8 cellular contexts compared by ENCODE assay signal in the genomic region with DNA sequence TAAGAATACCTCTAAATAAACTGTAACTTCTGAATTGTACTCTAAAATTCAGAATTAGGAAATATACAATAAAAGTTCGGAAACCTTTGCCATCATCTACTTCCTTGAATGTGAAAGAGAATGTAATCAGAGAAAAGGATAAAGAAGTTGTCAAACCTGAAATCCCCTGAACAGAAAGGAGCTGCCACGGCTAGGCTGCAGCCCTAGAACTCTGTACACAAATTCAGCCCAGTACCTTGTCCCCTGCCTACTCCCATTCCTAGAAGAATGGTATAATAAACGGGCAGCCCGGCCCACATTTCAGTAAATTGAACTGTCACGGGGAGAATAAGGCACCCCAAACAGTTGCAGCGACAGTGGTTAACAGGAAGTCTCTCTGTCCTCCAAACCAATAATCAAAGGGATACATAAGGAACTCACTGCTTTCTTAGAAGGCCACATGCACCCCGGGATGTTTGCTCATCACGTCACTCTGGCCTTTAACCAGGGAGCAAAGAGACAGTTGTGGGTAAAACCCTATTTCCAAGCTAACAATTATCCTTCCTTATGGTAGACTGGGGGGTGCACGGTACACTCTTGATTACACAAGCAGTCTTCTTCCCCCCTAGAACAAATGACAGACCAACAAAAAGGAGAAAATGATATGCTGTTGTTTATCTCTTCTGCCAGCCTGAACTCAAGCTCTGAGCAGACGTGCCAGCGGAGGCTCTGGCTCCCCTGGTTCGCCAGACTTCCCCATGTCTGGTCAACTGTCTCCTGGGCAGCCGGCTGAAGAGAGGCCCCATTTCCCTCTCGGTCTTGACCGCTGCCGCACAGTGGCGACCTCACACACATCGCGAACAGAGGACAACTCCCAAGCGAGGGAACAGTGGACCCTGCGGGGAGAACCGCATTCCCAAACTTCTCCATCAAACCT. TPM values are rescaled to one million over a fixed set of nuclear protein-coding genes. Genes with fewer than 3 reads are reported as not detected.
DNase-seq lines count a peak whose midpoint lies in the region; ATAC-seq and FAIRE-seq lines count a peak whose summit lies in the region.

No MANE protein-coding gene starts in this region.

- ATAC-seq in natural killer cell treated with Interleukin-12 subunit alpha and Interleukin-12 subunit beta and Interleukin-15 and Interleukin-18, amount 100 ng/mL, for 72 hours: no peak
- ATAC-seq in HG03159 (IDR thresholded peaks at IDR 0.05; ENCODE audit: unreplicated experiment): no peak

- CTCF ChIA-PET in activated naive CD4-positive, alpha-beta T cell treated with anti-CD3 and anti-CD28 coated beads for 36 hours (lab: Charles Lee): interaction anchor here (0.6 to 1.0 kb wide), 2 partner anchors 11 to 87 kb away, joined by 3 read pairs; no protein-coding TSS in a partner anchor

- no peak for FAIRE-seq in frontal cortex (lab: Jason Lieb, UNC)

- intact Hi-C loops in activated naive CD4-positive, alpha-beta T cell treated with anti-CD3 and anti-CD28 coated beads for 36 hours (cut with micrococcal nuclease): loop anchor here (1.0 to 2.0 kb wide), 3 partner anchors 15 to 499 kb away; a partner anchor contains a TSS

- H3K4me3 Mint-ChIP-seq in activated naive CD4-positive, alpha-beta T cell treated with anti-CD3 and anti-CD28 coated beads for 36 hours: peak overlapping the region; percentile 86
- peak overlapping the region; percentile 95 for H3K4me3 Mint-ChIP-seq in natural killer cell treated with Interleukin-12 subunit alpha and Interleukin-12 subunit beta and Interleukin-15 and Interleukin-18, amount 100 ng/mL, for 72 hours

- peak; percentile 35 for DNase-seq in DMS53 treated with DMSO at 0.1 percent for 48 hours (lab: John Stamatoyannopoulos, UW; ENCODE audit: unreplicated experiment)
- DNase-seq in GOT3 (lab: John Stamatoyannopoulos, UW): peak; percentile 6
- peak; percentile 63 for DNase-seq in NCI-H748 treated with DMSO at 0.1 percent for 48 hours (lab: John Stamatoyannopoulos, UW)
- peak; percentile 56 for DNase-seq in activated naive CD4-positive, alpha-beta T cell treated with anti-CD3 and anti-CD28 coated beads for 36 hours
- DNase-seq in frontal cortex (ENCODE audit: low spot score in 2 of 2): peak; percentile 27 to 43
- no peak for DNase-seq in natural killer cell treated with Interleukin-12 subunit alpha and Interleukin-12 subunit beta and Interleukin-15 and Interleukin-18, amount 100 ng/mL, for 72 hours (ENCODE audit: low spot score)
- no peak for DNase-seq in NCI-H2107 (lab: John Stamatoyannopoulos, UW)

- H3K36me3 Mint-ChIP-seq in activated naive CD4-positive, alpha-beta T cell treated with anti-CD3 and anti-CD28 coated beads for 36 hours (ENCODE audit: low read depth): no peaks in the 10 kb centered on the region
- H3K36me3 Mint-ChIP-seq in natural killer cell treated with Interleukin-12 subunit alpha and Interleukin-12 subunit beta and Interleukin-15 and Interleukin-18, amount 100 ng/mL, for 72 hours: no peaks in the 10 kb centered on the region

- H3K27me3 Mint-ChIP-seq in activated naive CD4-positive, alpha-beta T cell treated with anti-CD3 and anti-CD28 coated beads for 36 hours (ENCODE audit: low read depth): no peaks in the 10 kb centered on the region
- H3K27me3 Mint-ChIP-seq in natural killer cell treated with Interleukin-12 subunit alpha and Interleukin-12 subunit beta and Interleukin-15 and Interleukin-18, amount 100 ng/mL, for 72 hours: no peaks in the 10 kb centered on the region

- H3K9me3 Mint-ChIP-seq in activated naive CD4-positive, alpha-beta T cell treated with anti-CD3 and anti-CD28 coated beads for 36 hours: no peaks in the 10 kb centered on the region
- H3K9me3 Mint-ChIP-seq in natural killer cell treated with Interleukin-12 subunit alpha and Interleukin-12 subunit beta and Interleukin-15 and Interleukin-18, amount 100 ng/mL, for 72 hours: no peaks in the 10 kb centered on the region

- peak overlapping the region; percentile 92 for H3K27ac Mint-ChIP-seq in activated naive CD4-positive, alpha-beta T cell treated with anti-CD3 and anti-CD28 coated beads for 36 hours
- H3K27ac Mint-ChIP-seq in natural killer cell treated with Interleukin-12 subunit alpha and Interleukin-12 subunit beta and Interleukin-15 and Interleukin-18, amount 100 ng/mL, for 72 hours: peak overlapping the region; percentile 94 to 97

- H3K4me1 Mint-ChIP-seq in activated naive CD4-positive, alpha-beta T cell treated with anti-CD3 and anti-CD28 coated beads for 36 hours (ENCODE audit: low read depth): peaks cover 58% of the 10 kb centered on the region
- H3K4me1 Mint-ChIP-seq in natural killer cell treated with Interleukin-12 subunit alpha and Interleukin-12 subunit beta and Interleukin-15 and Interleukin-18, amount 100 ng/mL, for 72 hours (ENCODE audit: low read depth in 2 of 2): peaks cover 38 to 56% of the 10 kb centered on the region in 2 donors

RNA-seq across cellular contexts. Expression of a gene that starts 24.5 kb away (rescaled TPM):
- total RNA-seq in activated naive CD4-positive, alpha-beta T cell treated with anti-CD3 and anti-CD28 coated beads for 36 hours: 10 to 100 TPM; 17.8 to 18.2 TPM
- 5.3 TPM for total RNA-seq in frontal cortex
- total RNA-seq in natural killer cell treated with Interleukin-12 subunit alpha and Interleukin-12 subunit beta and Interleukin-15 and Interleukin-18, amount 100 ng/mL, for 72 hours: 10 to 100 TPM; 87.6 to 91.5 TPM

RNA-seq across cellular contexts. Expression of a gene that starts 31.7 kb away (rescaled TPM):
- 10 to 100 TPM; 31.5 to 33.0 TPM for total RNA-seq in activated naive CD4-positive, alpha-beta T cell treated with anti-CD3 and anti-CD28 coated beads for 36 hours
- total RNA-seq in frontal cortex: 9.8 TPM
- 10 to 100 TPM; 27.8 to 68.3 TPM for total RNA-seq in natural killer cell treated with Interleukin-12 subunit alpha and Interleukin-12 subunit beta and Interleukin-15 and Interleukin-18, amount 100 ng/mL, for 72 hours

RNA-seq across cellular contexts. Expression of a gene that starts 33.4 kb away (rescaled TPM):
- total RNA-seq in activated naive CD4-positive, alpha-beta T cell treated with anti-CD3 and anti-CD28 coated beads for 36 hours: not detected
- not detected for total RNA-seq in frontal cortex
- total RNA-seq in natural killer cell treated with Interleukin-12 subunit alpha and Interleukin-12 subunit beta and Interleukin-15 and Interleukin-18, amount 100 ng/mL, for 72 hours: not detected

RNA-seq across cellular contexts. Expression of a gene that starts 54.1 kb away (rescaled TPM):
- 10 to 100 TPM; 33.0 to 35.2 TPM for total RNA-seq in activated naive CD4-positive, alpha-beta T cell treated with anti-CD3 and anti-CD28 coated beads for 36 hours
- total RNA-seq in frontal cortex: 19.2 TPM
- 10 to 100 TPM; 29.2 to 73.1 TPM for total RNA-seq in natural killer cell treated with Interleukin-12 subunit alpha and Interleukin-12 subunit beta and Interleukin-15 and Interleukin-18, amount 100 ng/mL, for 72 hours

RNA-seq across cellular contexts. Expression of a gene that starts 59.6 kb away (rescaled TPM):
- total RNA-seq in activated naive CD4-positive, alpha-beta T cell treated with anti-CD3 and anti-CD28 coated beads for 36 hours: under 1 TPM; 0.05 to 0.15 TPM
- total RNA-seq in frontal cortex: under 0.01 TPM
- total RNA-seq in natural killer cell treated with Interleukin-12 subunit alpha and Interleukin-12 subunit beta and Interleukin-15 and Interleukin-18, amount 100 ng/mL, for 72 hours: under 1 TPM in 1 of 2 donors, not detected in 1; 0.14 TPM

Comparison
In these comparisons a context has a peak if more than half of its experiments do, and no peak if none do; other contexts are left out.
1. DNase-seq: peak in DMS53 treated with DMSO at 0.1 percent for 48 hours (single experiment), GOT3 (single experiment), NCI-H748 treated with DMSO at 0.1 percent for 48 hours (single experiment), activated naive CD4-positive, alpha-beta T cell treated with anti-CD3 and anti-CD28 coated beads for 36 hours (single experiment) and frontal cortex (2 of 2); none in natural killer cell treated with Interleukin-12 subunit alpha and Interleukin-12 subunit beta and Interleukin-15 and Interleukin-18, amount 100 ng/mL, for 72 hours (single experiment) and NCI-H2107 (single experiment).
2. RNA of a gene that starts 24.5 kb away (total RNA-seq): 87.6 to 91.5 TPM in natural killer cell treated with Interleukin-12 subunit alpha and Interleukin-12 subunit beta and Interleukin-15 and Interleukin-18, amount 100 ng/mL, for 72 hours; 17.8 to 18.2 TPM in activated naive CD4-positive, alpha-beta T cell treated with anti-CD3 and anti-CD28 coated beads for 36 hours and 5.3 TPM in frontal cortex (single experiment); every median in the first group is over 4 times any median in the second.